In genomic region chr21:39654951-39655350, GRCh38 we compare ENCODE assay signal across 20 cellular contexts. TPM values are rescaled to one million over a fixed set of nuclear protein-coding genes. Genes with fewer than 3 reads are reported as not detected.
"Had no signal": no experiment of that assay in that cellular context is flagged by ENCODE, and none has a peak within 500 bp of the region (broad histone marks: within the 10 kb centered on the region; RNA-seq: fewer than 3 reads in every experiment).

No MANE protein-coding gene starts in this region.

- DNase-seq: effector memory CD8-positive, alpha-beta T cell; esophagus squamous epithelium; foreskin fibroblast; glutamatergic neuron; immature natural killer cell; mammary epithelial cell; naive thymus-derived CD8-positive, alpha-beta T cell; posterior cingulate gyrus; right cardiac atrium; spleen; stimulated activated CD4-positive, alpha-beta T cell treated with anti-CD3 and anti-CD28 coated beads, Interleukin-15, amount 100 ng/mL, for 24 hours; stimulated activated CD4-positive, alpha-beta T cell treated with anti-CD3 and anti-CD28 coated beads, Interleukin-1b, Interleukin-23, amount 100 ng/mL, for 48 hours; stimulated activated CD4-positive, alpha-beta T cell treated with anti-CD3 and anti-CD28 coated beads, Interleukin-4, amount 100 ng/mL, for 24 hours; testis had no signal

- H3K36me3 ChIP-seq: esophagus squamous epithelium, gastroesophageal sphincter, spleen, tibial nerve had no signal

- H3K27me3 ChIP-seq: esophagus squamous epithelium, gastroesophageal sphincter, testis, tibial nerve had no signal

- H3K9me3 ChIP-seq: testis had no signal

- H3K4me3 ChIP-seq: esophagus squamous epithelium, gastroesophageal sphincter, spleen, testis, tibial nerve had no signal

- ATAC-seq: effector memory CD8-positive, alpha-beta T cell; gastroesophageal sphincter; naive thymus-derived CD8-positive, alpha-beta T cell; right cardiac atrium; stimulated activated memory B cell treated with anti-CD40 and anti-IgM and Interleukin-4, amounts not matched to agents 10 μg/mL and 1 μg/mL and 100 μg/mL, for 72 hours had no signal

- H3K4me1 ChIP-seq: spleen, testis had no signal

- H3K27ac ChIP-seq: epithelial cell of prostate, esophagus squamous epithelium, gastroesophageal sphincter, spleen, testis, tibial nerve had no signal

RNA-seq across cellular contexts. Expression of gene B3GALT5, which starts 42.2 kb away (rescaled TPM):
- total RNA-seq: mammary epithelial cell; naive thymus-derived CD8-positive, alpha-beta T cell; osteocyte; pulmonary artery endothelial cell; tibial nerve had no signal
- polyA plus RNA-seq: immature natural killer cell; mammary epithelial cell; naive thymus-derived CD8-positive, alpha-beta T cell had no signal
